In the genomic region with DNA sequence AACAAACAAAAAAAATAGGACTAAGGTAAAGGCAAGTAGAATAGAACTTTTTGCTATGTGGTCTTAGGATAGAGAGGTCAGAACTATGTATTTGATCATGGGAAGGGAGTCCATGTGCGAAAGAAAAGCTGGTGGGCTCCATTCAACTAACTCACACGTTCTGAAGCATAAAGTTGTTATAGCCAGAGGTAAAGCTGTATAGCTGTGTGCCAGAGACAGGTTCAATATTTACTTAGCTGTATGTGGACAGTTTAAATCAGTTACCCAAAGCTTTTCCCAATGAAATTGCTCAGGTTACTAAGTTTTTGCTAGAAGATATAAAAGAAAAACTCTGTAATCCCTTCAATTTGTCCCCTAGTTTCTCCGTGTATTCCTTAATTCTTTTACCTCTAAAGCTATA, we compare ENCODE assay signal across 9 cellular contexts. TPM values are rescaled to one million over a fixed set of nuclear protein-coding genes. Genes with fewer than 3 reads are reported as not detected.
"Had no signal": no experiment of that assay in that cellular context is flagged by ENCODE, and none has a peak within 500 bp of the region (broad histone marks: within the 10 kb centered on the region; RNA-seq: fewer than 3 reads in every experiment).

No MANE protein-coding gene starts in this region.

- FAIRE-seq: G401.6, GM12878, GM12891, GM12892, GM18507, GM19239 had no signal

- H3K4me3 ChIP-seq: GM12878 had no signal

- ATAC-seq: GM12878 had no signal

- DNase-seq: GDM1, GF-D8 had no signal

RNA-seq across cellular contexts. Expression of a gene that starts 37.8 kb away (rescaled TPM):
- total RNA-seq: G401 had no signal
